Comparison of ENCODE assay signal across 9 cellular contexts in the genomic region with DNA sequence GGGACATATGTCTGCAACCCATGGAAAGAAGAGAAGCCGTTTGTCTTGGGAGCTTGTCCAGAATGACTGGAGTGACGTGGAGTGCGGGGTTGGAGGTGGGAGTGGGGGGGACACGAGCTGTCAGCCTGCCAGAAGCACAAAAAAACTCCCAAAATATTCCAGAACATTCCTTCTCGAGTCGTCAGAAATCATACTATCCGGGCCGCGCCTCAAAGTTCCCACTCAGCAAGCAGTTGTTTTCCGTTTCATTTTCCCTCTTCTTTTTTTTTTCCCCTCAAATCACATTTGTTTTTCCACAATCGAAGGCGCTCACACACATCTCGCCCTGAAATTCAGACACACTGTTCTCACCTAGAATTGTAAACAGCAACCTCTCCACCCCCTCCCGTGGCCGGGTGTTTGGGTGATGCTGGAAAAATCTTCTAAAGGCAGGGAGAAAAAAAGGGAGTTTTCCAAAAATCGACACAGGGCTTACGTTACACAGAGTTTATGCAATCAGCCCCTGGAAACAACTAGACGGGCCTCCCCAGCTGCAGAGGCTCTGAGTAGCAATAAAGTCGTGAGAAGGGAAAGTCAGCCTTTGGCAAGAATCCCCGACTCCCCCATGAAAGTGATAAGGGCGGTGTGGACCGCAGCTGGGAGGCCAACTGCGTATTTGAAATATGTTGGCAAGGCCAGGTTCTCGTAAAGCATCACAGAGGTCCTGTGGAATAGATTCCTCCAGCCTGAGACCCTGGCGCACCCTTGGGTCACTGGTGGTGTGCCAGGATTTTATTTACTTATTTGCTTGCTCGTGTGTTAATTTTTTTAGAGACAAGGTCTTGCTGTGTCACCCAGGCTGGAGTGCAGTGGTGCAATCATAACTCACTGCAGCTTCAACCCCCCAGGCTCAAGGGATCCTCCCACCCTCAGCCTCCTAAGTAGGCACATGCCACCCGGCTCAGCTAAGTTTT. TPM values are rescaled to one million over a fixed set of nuclear protein-coding genes. Genes with fewer than 3 reads are reported as not detected.
A peak's percentile ranks its signal among the peaks of the same experiment; 100 is the strongest.
DNase-seq lines count a peak whose midpoint lies in the region; ATAC-seq and TF ChIP-seq lines count a peak whose summit lies in the region.
"Had no signal": no experiment of that assay in that cellular context is flagged by ENCODE, and none has a peak within 500 bp of the region (broad histone marks: within the 10 kb centered on the region; RNA-seq: fewer than 3 reads in every experiment).

No MANE protein-coding gene starts in this region.

- H3K4me3 ChIP-seq in NB4 (ENCODE audit: low read depth, low read length) (peak overlapping the region; percentile 47), mesenchymal stem cell (ENCODE audit: insufficient read depth in 1 of 2, low read depth in 1 of 2, low read length in 2 of 2) (peak overlapping the region; percentile 18 to 74)

- peaks cover 22% of the 10 kb centered on the region for H3K4me1 Mint-ChIP-seq in chondrocyte (ENCODE audit: low read depth)

- peaks cover 4 to 35% of the 10 kb centered on the region in 2 experiments for H3K27me3 ChIP-seq in mesenchymal stem cell (ENCODE audit: control insufficient read depth in 1 of 2, insufficient read depth in 1 of 2, low read length in 2 of 2)

- no peak overlapping the region for H2BK12ac ChIP-seq in mesenchymal stem cell (ENCODE audit: low read length in 2 of 2)

- peak overlapping the region; percentile 99 for H3K27ac Mint-ChIP-seq in chondrocyte (ENCODE audit: unreplicated experiment)

- no peak overlapping the region for H3K23ac ChIP-seq in mesenchymal stem cell (ENCODE audit: low read length in 2 of 2)

- H3K36me3 ChIP-seq in mesenchymal stem cell (ENCODE audit: control insufficient read depth in 1 of 2, insufficient read depth in 2 of 2, low read depth in 1 of 2, low read length in 2 of 2): no peaks in the 10 kb centered on the region

- H3K27me3 Mint-ChIP-seq in chondrocyte (ENCODE audit: low read depth): peaks cover 2% of the 10 kb centered on the region

- H3K4me1 ChIP-seq in mesenchymal stem cell (ENCODE audit: control insufficient read depth, insufficient read depth, low read depth, low read length): peaks cover 6% of the 10 kb centered on the region

- peak; percentile 92 for DNase-seq in A172 (ENCODE audit: low spot score)
- DNase-seq in NB4 (ENCODE audit: low read depth): peak; percentile 93
- DNase-seq in chondrocyte (ENCODE audit: low spot score): no peak
- DNase-seq in mesenchymal stem cell: peak; percentile 94
- no peak for DNase-seq in anterior cingulate cortex (lab: John Stamatoyannopoulos, UW)
- no peak for DNase-seq in NCI-H748 (lab: John Stamatoyannopoulos, UW; ENCODE audit: unreplicated experiment)
- no peak for DNase-seq in NCI-H524 (lab: John Stamatoyannopoulos, UW)
- DNase-seq: CD4-positive, CD25-positive, alpha-beta regulatory T cell had no signal

- WGBS in mesenchymal stem cell: 50% methylated on average over 23 of the region's 27 CpGs

- H3K4me2 ChIP-seq in mesenchymal stem cell (ENCODE audit: low read length, poor library complexity, severe bottlenecking): no peak overlapping the region

- H2BK5ac ChIP-seq in mesenchymal stem cell (ENCODE audit: low read depth, low read length, poor library complexity, severe bottlenecking): no peak overlapping the region

- TF ChIP-seq CTCF in NB4 (IDR thresholded peaks at IDR 0.05; ENCODE audit: low read depth, low read length): no peak
- no peak for TF ChIP-seq CTCF in chondrocyte (IDR thresholded peaks at IDR 0.05)

- H2BK15ac ChIP-seq in mesenchymal stem cell (ENCODE audit: low read depth, poor library complexity, severe bottlenecking): no peak overlapping the region

- no peak overlapping the region for H2BK120ac ChIP-seq in mesenchymal stem cell (ENCODE audit: low read depth, low read length)

- H4K8ac ChIP-seq in mesenchymal stem cell (ENCODE audit: low read length): peak overlapping the region; percentile 29

- H3K9me3 ChIP-seq in mesenchymal stem cell (ENCODE audit: control insufficient read depth, low read length): no peaks in the 10 kb centered on the region

- no peak overlapping the region for H4K91ac ChIP-seq in mesenchymal stem cell (ENCODE audit: low read length)

- TF ChIP-seq POLR2A in NB4 (IDR thresholded peaks at IDR 0.05; ENCODE audit: extremely low read depth, insufficient read length): no peak

- H3K36me3 Mint-ChIP-seq in chondrocyte (ENCODE audit: low read depth): no peaks in the 10 kb centered on the region
- H3K36me3 Mint-ChIP-seq: CD4-positive, CD25-positive, alpha-beta regulatory T cell had no signal

- no peak overlapping the region for H2AK5ac ChIP-seq in mesenchymal stem cell (ENCODE audit: low read length, severe bottlenecking)

- no peak for ATAC-seq in HG03520 (IDR thresholded peaks at IDR 0.05; ENCODE audit: unreplicated experiment)

- H3K27ac ChIP-seq in mesenchymal stem cell (ENCODE audit: low read length, poor library complexity, severe bottlenecking): no peak overlapping the region

- no peak overlapping the region for H3K14ac ChIP-seq in mesenchymal stem cell (ENCODE audit: low read length in 2 of 2)

- no peaks in the 10 kb centered on the region for H3K79me1 ChIP-seq in mesenchymal stem cell (replicated peaks; ENCODE audit: low read length, poor library complexity, severe bottlenecking)

- H3K4ac ChIP-seq in mesenchymal stem cell (ENCODE audit: low read depth in 1 of 2, low read length in 2 of 2): peak overlapping the region in 1 of 2 experiments; percentile 59

- H3K9ac ChIP-seq in mesenchymal stem cell (ENCODE audit: low read length): peak overlapping the region; percentile 93

- H2AFZ ChIP-seq in mesenchymal stem cell (ENCODE audit: low read depth, low read length): no peak overlapping the region

- peak overlapping the region in 1 of 2 experiments; percentile 49 for H3K18ac ChIP-seq in mesenchymal stem cell (ENCODE audit: low read depth in 1 of 2, low read length in 2 of 2)

- H3K4me3 Mint-ChIP-seq in chondrocyte (ENCODE audit: unreplicated experiment): peak overlapping the region; percentile 60
- H3K4me3 Mint-ChIP-seq: CD4-positive, CD25-positive, alpha-beta regulatory T cell had no signal

- no peaks in the 10 kb centered on the region for H3K9me3 Mint-ChIP-seq in chondrocyte (ENCODE audit: low read depth)

RNA-seq across cellular contexts. Expression of a gene that starts 31.2 kb away (rescaled TPM):
- 3.4 and 10.2 TPM in 2 replicates for total RNA-seq in A172 (2014; rRNA removed; shearing (Covaris generic))
- 44.7 to 50.9 TPM (median 49.4 TPM) in 3 replicates for total RNA-seq in chondrocyte
- polyA plus RNA-seq in mesenchymal stem cell (2013, experiment 1 of 2): 39.9 TPM
- polyA plus RNA-seq in mesenchymal stem cell (2013, experiment 2 of 2): 38.0 TPM

Comparison
In these comparisons a context has a peak if more than half of its experiments do, and no peak if none do; other contexts are left out.
1. DNase-seq: peak in A172 (single experiment), NB4 (single experiment) and mesenchymal stem cell (single experiment); none in chondrocyte (single experiment), anterior cingulate cortex (0 of 58), NCI-H748 (single experiment) and NCI-H524 (0 of 2).